ENCODE assay signal across 16 cellular contexts in the genomic region with DNA sequence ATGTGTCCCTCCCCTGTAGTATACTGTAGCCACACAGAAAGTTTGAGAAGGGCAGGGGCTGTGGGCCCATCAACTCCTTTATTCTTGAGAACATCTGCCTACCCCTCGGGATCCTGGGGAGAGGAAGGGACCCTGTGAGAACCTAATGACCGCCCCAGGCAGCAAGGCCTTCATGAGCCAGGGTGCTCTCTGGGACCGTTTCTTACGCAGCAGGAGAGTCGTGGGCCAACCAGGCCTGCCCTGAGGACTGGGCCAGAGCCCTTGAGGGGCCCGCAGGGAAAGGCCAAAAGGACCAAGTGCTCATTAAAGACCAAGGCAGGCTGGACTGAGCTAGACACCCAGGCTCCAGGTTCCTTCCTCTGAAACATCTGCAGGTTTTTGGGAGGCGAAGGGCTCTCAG. TPM values are rescaled to one million over a fixed set of nuclear protein-coding genes. Genes with fewer than 3 reads are reported as not detected.
DNase-seq lines count a peak whose midpoint lies in the region; ATAC-seq and TF ChIP-seq lines count a peak whose summit lies in the region.
"Had no signal": no experiment of that assay in that cellular context is flagged by ENCODE, and none has a peak within 500 bp of the region (broad histone marks: within the 10 kb centered on the region; RNA-seq: fewer than 3 reads in every experiment).

No MANE protein-coding gene starts in this region.

- H3K27me3 ChIP-seq in right cardiac atrium (ENCODE audit: control insufficient read depth, insufficient read depth) (no peaks in the 10 kb centered on the region), dorsolateral prefrontal cortex (no peaks in the 10 kb centered on the region), neuronal stem cell (ENCODE audit: control insufficient read depth in 3 of 3, insufficient read depth in 3 of 3, low read depth in 1 of 3, low read length in 3 of 3) (peaks cover 0 to 3% (median 0%) of the 10 kb centered on the region in 3 experiments)
- H3K27me3 ChIP-seq: BLaER1 had no signal

- H3K4me1 ChIP-seq in right cardiac atrium (ENCODE audit: control insufficient read depth, insufficient read depth, low read length), result no peaks in the 10 kb centered on the region
- no peaks in the 10 kb centered on the region for H3K4me1 ChIP-seq in neuronal stem cell (ENCODE audit: control insufficient read depth in 2 of 2, insufficient read depth in 1 of 2, low read depth in 1 of 2, low read length in 2 of 2)
- H3K4me1 ChIP-seq: BLaER1 had no signal

- H3K4ac ChIP-seq in neuronal stem cell (ENCODE audit: low read length), result no peak overlapping the region

- H2AFZ ChIP-seq in neuronal stem cell (ENCODE audit: low read length), result no peak overlapping the region

- H3K23ac ChIP-seq in neuronal stem cell (ENCODE audit: low read depth, low read length, poor library complexity), result no peak overlapping the region

- H3K9me3 ChIP-seq in right cardiac atrium (ENCODE audit: control insufficient read depth, low read length) (no peaks in the 10 kb centered on the region), neuronal stem cell (replicated peaks in 1 of 2; ENCODE audit: control insufficient read depth in 2 of 2, insufficient read depth in 1 of 2, low read depth in 1 of 2, low read length in 2 of 2) (no peaks in the 10 kb centered on the region)
- H3K9me3 ChIP-seq: BLaER1 had no signal

- TF ChIP-seq CTCF in dorsolateral prefrontal cortex (IDR thresholded peaks at IDR 0.05 in 54 of 56, conservative IDR thresholded peaks at IDR 0.05 in 2 of 56; ENCODE audit: low read depth in 1 of 56, partially characterized antibody in 56 of 56) (no peak), GM13977 (IDR thresholded peaks at IDR 0.05; ENCODE audit: extremely low read depth, insufficient read depth, missing control alignments) (no peak)

- no peak overlapping the region for H2BK5ac ChIP-seq in neuronal stem cell (ENCODE audit: low read length)

- H2BK12ac ChIP-seq in neuronal stem cell (ENCODE audit: low read length), result no peak overlapping the region

- H3K4me3 ChIP-seq in right cardiac atrium (ENCODE audit: low read length) (no peak overlapping the region), dorsolateral prefrontal cortex (no peak overlapping the region), neuronal stem cell (ENCODE audit: low read length in 2 of 2) (no peak overlapping the region)
- H3K4me3 ChIP-seq: BLaER1 had no signal

- no peak for ATAC-seq in right cardiac atrium

- no peak overlapping the region for H4K8ac ChIP-seq in neuronal stem cell (ENCODE audit: low read depth, low read length)

- H3K9ac ChIP-seq in neuronal stem cell (ENCODE audit: low read depth, low read length, poor library complexity), result no peak overlapping the region
- H3K9ac ChIP-seq: BLaER1 had no signal

- intact Hi-C loops in cardiac septum (cut with DNase I) (no loop called here), right cardiac atrium (cut with DNase I) (no loop called here), dorsolateral prefrontal cortex (cut with DNase I) (loop anchor here in 1 of 2 donors (10.0 kb wide), 1 partner anchor 109 kb away; a partner anchor contains a TSS)

- H3K27ac ChIP-seq in right cardiac atrium (ENCODE audit: low read length) (no peak overlapping the region), dorsolateral prefrontal cortex (peak overlapping the region in 43 of 59 donors; percentile 3 to 98 (median 91)), neuronal stem cell (replicated peaks; ENCODE audit: low read length) (no peak overlapping the region), temporal lobe (ENCODE audit: low read depth, low read length) (peak overlapping the region; percentile 88)
- H3K27ac ChIP-seq: BLaER1 had no signal

- DNase-seq in cardiac septum (ENCODE audit: low spot score) (peak; percentile 64), right cardiac atrium (no peak), dorsolateral prefrontal cortex (no peak), neuronal stem cell (ENCODE audit: low spot score) (no peak), GM13977 (ENCODE audit: low spot score) (no peak), retina (no peak), DMS114 treated with DMSO at 0.1 percent for 48 hours (lab: John Stamatoyannopoulos, UW; ENCODE audit: unreplicated experiment) (no peak)
- DNase-seq: 8988T; CD4-positive, alpha-beta memory T cell; DMS79 treated with DMSO at 0.1 percent for 48 hours; GF-D8; H9 had no signal

- H3K4me2 ChIP-seq in neuronal stem cell (ENCODE audit: insufficient read depth, low read length, poor library complexity, severe bottlenecking), result no peak overlapping the region
- H3K4me2 ChIP-seq: BLaER1 had no signal

- H4K91ac ChIP-seq in neuronal stem cell (ENCODE audit: low read depth, low read length, poor library complexity), result no peak overlapping the region

- no peak overlapping the region for H2BK15ac ChIP-seq in neuronal stem cell (ENCODE audit: low read length)

- WGBS in right cardiac atrium, result 95% methylated on average over 7 of the region's 7 CpGs
- WGBS in neuronal stem cell (ENCODE audit: extremely low coverage in 2 of 2, insufficient read length in 2 of 2, insufficient replicate concordance in 1 of 2), 2 donors, result no CpG with 5 or more reads among the region's 7 CpGs

- H3K18ac ChIP-seq in neuronal stem cell (ENCODE audit: low read length), result no peak overlapping the region

- in situ Hi-C loops in GM13977 (cut with MboI; ENCODE audit: low pct_unique_long_range_greater_than_20kb, low sequenced_read_pairs, unreplicated experiment), result no loop called here

- no peaks in the 10 kb centered on the region for H3K79me1 ChIP-seq in neuronal stem cell (ENCODE audit: low read depth, low read length)

- H2BK120ac ChIP-seq in neuronal stem cell (ENCODE audit: low read depth, low read length), result peak overlapping the region; percentile 4

- no peak overlapping the region for H2AK5ac ChIP-seq in neuronal stem cell (ENCODE audit: low read depth, low read length)

- no peaks in the 10 kb centered on the region for H3K36me3 ChIP-seq in neuronal stem cell (replicated peaks in 1 of 2; ENCODE audit: control insufficient read depth in 2 of 2, insufficient read depth in 2 of 2, low read length in 2 of 2)
- H3K36me3 ChIP-seq: BLaER1 had no signal

- H3K14ac ChIP-seq in neuronal stem cell (ENCODE audit: low read length), result no peak overlapping the region

RNA-seq across cellular contexts. Expression of a gene that starts 5.2 kb away (rescaled TPM):
- 0.70 TPM for total RNA-seq in cardiac septum
- 1 to 10 TPM in 1 of 4 donors, under 1 TPM in 2, not detected in 1; 0.21 to 2.9 (median 0.23) TPM for total RNA-seq in right cardiac atrium
- polyA plus RNA-seq in right cardiac atrium, result 3.6 TPM
- 10 to 100 TPM in 89 of 120 experiments, 1 to 10 TPM in 31; 1.9 to 69.2 (median 14.7) TPM for total RNA-seq in dorsolateral prefrontal cortex
- 1.7 TPM for polyA plus RNA-seq in neuronal stem cell (2013, experiment 1 of 2)
- polyA plus RNA-seq in neuronal stem cell (2013, experiment 2 of 2), result 1.9 TPM
- total RNA-seq in temporal lobe, result 0.74 TPM
- total RNA-seq: H1, H9 had no signal
- polyA plus RNA-seq: CD14-positive monocyte; CD4-positive, alpha-beta memory T cell had no signal

RNA-seq across cellular contexts. Expression of a gene that starts 26.7 kb away (rescaled TPM):
- total RNA-seq in cardiac septum, result 10.2 TPM
- 10 to 100 TPM in 3 of 4 donors, 1 to 10 TPM in 1; 9.6 to 14.1 (median 11.4) TPM for total RNA-seq in right cardiac atrium
- polyA plus RNA-seq in right cardiac atrium, result 8.1 TPM
- total RNA-seq in dorsolateral prefrontal cortex, result 10 to 100 TPM; 16.3 to 36.7 (median 24.2) TPM
- polyA plus RNA-seq in neuronal stem cell (2013, experiment 1 of 2), result 98.6 TPM
- 102 TPM for polyA plus RNA-seq in neuronal stem cell (2013, experiment 2 of 2)
- total RNA-seq in temporal lobe, result 48.4 TPM

RNA-seq across cellular contexts. Expression of a gene that starts 56.5 kb away (rescaled TPM):
- total RNA-seq in cardiac septum, result 7.9 TPM
- total RNA-seq in right cardiac atrium, result 1 to 10 TPM; 5.0 to 6.1 (median 6.1) TPM
- 4.4 TPM for polyA plus RNA-seq in right cardiac atrium
- 10 to 100 TPM; 15.5 to 63.9 (median 41.9) TPM for total RNA-seq in dorsolateral prefrontal cortex
- 9.2 TPM for polyA plus RNA-seq in neuronal stem cell (2013, experiment 1 of 2)
- 9.7 TPM for polyA plus RNA-seq in neuronal stem cell (2013, experiment 2 of 2)
- total RNA-seq in temporal lobe, result 14.8 TPM

Comparison
In these comparisons a context has a peak if more than half of its experiments do, and no peak if none do; other contexts are left out.
1. H3K27ac ChIP-seq: peak in dorsolateral prefrontal cortex (43 of 59) and temporal lobe (single experiment); none in right cardiac atrium (single experiment) and neuronal stem cell (single experiment).